ENCODE assay signal across 19 cellular contexts in genomic region chr7:120028636-120029035, GRCh38.
"Had no signal": no experiment of that assay in that cellular context is flagged by ENCODE, and none has a peak within 500 bp of the region (broad histone marks: within the 10 kb centered on the region; RNA-seq: fewer than 3 reads in every experiment).

No MANE protein-coding gene starts in this region.

- H3K4me1 ChIP-seq: pancreas, right lobe of liver, upper lobe of right lung had no signal

- H3K9me3 ChIP-seq: neutrophil, right lobe of liver, thoracic aorta, upper lobe of right lung had no signal

- H3K36me3 ChIP-seq: neutrophil, pancreas, right lobe of liver, thoracic aorta, upper lobe of right lung, WERI-Rb-1 had no signal

- H3K4me3 ChIP-seq: dorsolateral prefrontal cortex, hepatocyte, pancreas, right lobe of liver, thoracic aorta, upper lobe of right lung had no signal

- H3K27ac ChIP-seq: dorsolateral prefrontal cortex, hepatocyte, neutrophil, pancreas, right lobe of liver, thoracic aorta, upper lobe of right lung, WERI-Rb-1 had no signal

- DNase-seq: activated CD4-positive, alpha-beta T cell treated with anti-CD3 and anti-CD28 coated beads for 1 hour; activated CD8-positive, alpha-beta memory T cell treated with anti-CD3 and anti-CD28 coated beads for 24 hours; activated CD8-positive, alpha-beta memory T cell treated with anti-CD3 and anti-CD28 coated beads, Interleukin-2, amount 50 U/mL, for 48 hours; activated effector memory CD4-positive, alpha-beta T cell treated with anti-CD3 and anti-CD28 coated beads, Interleukin-2, amount 50 U/mL, for 16 hours; activated naive CD4-positive, alpha-beta T cell treated with anti-CD3 and anti-CD28 coated beads, Interleukin-2, amount 50 U/mL, for 16 hours; activated T-cell treated with anti-CD3 and anti-CD28 coated beads, Interleukin-2, amount 50 U/mL, for 72 hours; dorsolateral prefrontal cortex; left cardiac atrium; mesendoderm; natural killer cell; pancreas; right lobe of liver; stimulated activated CD4-positive, alpha-beta T cell treated with anti-CD3 and anti-CD28 coated beads, Interleukin-4, amount 100 ng/mL, for 4 hours; T-helper 17 cell; upper lobe of right lung; WERI-Rb-1 had no signal

- H2AFZ ChIP-seq: hepatocyte had no signal

- H3K79me2 ChIP-seq: hepatocyte had no signal

- H3K27me3 ChIP-seq: dorsolateral prefrontal cortex, hepatocyte, neutrophil, pancreas, right lobe of liver, upper lobe of right lung had no signal

- H3K4me2 ChIP-seq: hepatocyte had no signal
